ENCODE assay signal across 30 cellular contexts in the genomic region with DNA sequence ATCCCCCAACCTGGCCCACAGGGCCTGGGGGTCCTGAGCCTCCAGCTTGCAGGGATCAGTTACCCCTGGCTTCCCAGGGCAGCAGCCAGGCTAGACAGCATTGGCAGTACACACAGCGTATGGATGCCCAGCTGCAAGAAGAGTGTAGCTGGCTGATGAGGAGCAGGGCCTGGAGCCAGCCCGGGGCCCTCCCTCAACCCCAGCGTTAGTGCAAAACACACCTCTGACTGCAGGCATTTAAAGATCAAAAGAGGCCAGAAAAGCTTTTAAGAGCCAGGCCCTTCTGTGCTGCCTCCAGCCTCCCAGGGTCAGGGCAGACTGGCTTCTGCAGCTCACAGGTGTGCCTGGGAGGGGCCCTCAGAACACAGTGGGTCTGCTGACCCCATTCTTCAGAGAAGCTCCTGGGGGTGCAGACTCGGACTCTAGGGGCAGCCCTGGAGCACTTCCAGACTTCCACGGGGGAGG.
A peak's percentile ranks its signal among the peaks of the same experiment; 100 is the strongest.
DNase-seq lines count a peak whose midpoint lies in the region; ATAC-seq and TF ChIP-seq lines count a peak whose summit lies in the region.
"Had no signal": no experiment of that assay in that cellular context is flagged by ENCODE, and none has a peak within 500 bp of the region (broad histone marks: within the 10 kb centered on the region; RNA-seq: fewer than 3 reads in every experiment).

No MANE protein-coding gene starts in this region.

- no peak for ATAC-seq in stimulated activated effector memory CD8-positive, alpha-beta T cell treated with anti-CD3 and anti-CD28 coated beads, Interleukin-12 subunit alpha, Interleukin-12 subunit beta, amount 100 ng/mL, for 72 hours
- no peak for ATAC-seq in foreskin keratinocyte
- ATAC-seq: activated CD8-positive, alpha-beta memory T cell treated with anti-CD3 and anti-CD28 coated beads, Interleukin-2, amount 10 ng/mL, durations not matched to agents 7 days and 5 days; activated T-cell treated with anti-CD3 and anti-CD28 coated beads, Interleukin-2, amount 50 U/mL, for 72 hours; left colon; natural killer cell treated with Interleukin-12 subunit alpha and Interleukin-12 subunit beta and Interleukin-15 and Interleukin-18, amount 100 ng/mL, for 72 hours had no signal

- no peak overlapping the region for H3K27ac ChIP-seq in endodermal cell (ENCODE audit: low read depth, low read length)
- H3K27ac ChIP-seq in foreskin keratinocyte, result no peak overlapping the region
- H3K27ac ChIP-seq: esophagus squamous epithelium, HL-60, KMS-11, ovary, testis had no signal

- H3K27ac Mint-ChIP-seq in IgD-negative memory B cell (peak overlapping the region in 2 of 3 donors; percentile 53 to 81), endodermal cell (peak overlapping the region; percentile 44)
- peak overlapping the region; percentile 23 for H3K27ac Mint-ChIP-seq in stimulated activated effector memory CD8-positive, alpha-beta T cell treated with anti-CD3 and anti-CD28 coated beads, Interleukin-12 subunit alpha, Interleukin-12 subunit beta, amount 100 ng/mL, for 72 hours
- H3K27ac Mint-ChIP-seq: activated CD8-positive, alpha-beta memory T cell treated with anti-CD3 and anti-CD28 coated beads, Interleukin-2, amount 10 ng/mL, durations not matched to agents 7 days and 5 days; activated T-cell treated with anti-CD3 and anti-CD28 coated beads, Interleukin-2, amount 50 U/mL, for 72 hours; natural killer cell treated with Interleukin-12 subunit alpha and Interleukin-12 subunit beta and Interleukin-15 and Interleukin-18, amount 100 ng/mL, for 72 hours had no signal

- peak; percentile 1 for DNase-seq in activated CD4-positive, alpha-beta T cell treated with anti-CD3 and anti-CD28 coated beads for 48 hours
- DNase-seq in activated CD4-positive, alpha-beta T cell treated with anti-CD3 and anti-CD28 coated beads, Interleukin-2, amount 50 U/mL, for 48 hours, result no peak
- DNase-seq in endodermal cell (peak; percentile 51), GM03348 (ENCODE audit: low spot score) (no peak), AG20443 (ENCODE audit: low spot score) (no peak), foreskin keratinocyte (no peak)
- DNase-seq in stimulated activated effector memory CD8-positive, alpha-beta T cell treated with anti-CD3 and anti-CD28 coated beads, Interleukin-12 subunit alpha, Interleukin-12 subunit beta, amount 100 ng/mL, for 72 hours (ENCODE audit: low spot score in 2 of 2), result no peak
- DNase-seq: activated CD4-positive, CD25-positive, alpha-beta regulatory T cell; activated CD8-positive, alpha-beta memory T cell treated with anti-CD3 and anti-CD28 coated beads, Interleukin-2, amount 10 ng/mL, durations not matched to agents 7 days and 5 days; activated naive CD4-positive, alpha-beta T cell treated with Interleukin-2 at 50 U/mL for 16 hours; activated T-cell treated with anti-CD3 and anti-CD28 coated beads, Interleukin-2, amount 50 U/mL, for 72 hours; amniotic stem cell; CD4-positive, CD25-positive, alpha-beta regulatory T cell; esophagus squamous epithelium; foreskin melanocyte; hippocampal formation; mammary epithelial cell; MM.1S; NCI-H1417 treated with DMSO at 0.1 percent for 48 hours; NCI-H2081 treated with DMSO at 0.1 percent for 48 hours; ovary; small intestine; stimulated activated naive CD4-positive, alpha-beta T cell; testis had no signal

- H3K4me1 Mint-ChIP-seq in IgD-negative memory B cell (peaks cover 4 to 16% (median 9%) of the 10 kb centered on the region in 3 donors), endodermal cell (peaks cover 34% of the 10 kb centered on the region)
- peaks cover 18% of the 10 kb centered on the region for H3K4me1 Mint-ChIP-seq in stimulated activated effector memory CD8-positive, alpha-beta T cell treated with anti-CD3 and anti-CD28 coated beads, Interleukin-12 subunit alpha, Interleukin-12 subunit beta, amount 100 ng/mL, for 72 hours
- H3K4me1 Mint-ChIP-seq: activated CD8-positive, alpha-beta memory T cell treated with anti-CD3 and anti-CD28 coated beads, Interleukin-2, amount 10 ng/mL, durations not matched to agents 7 days and 5 days had no signal

- H3K9me3 ChIP-seq in endodermal cell (ENCODE audit: control insufficient read depth, low read length), result no peaks in the 10 kb centered on the region
- H3K9me3 ChIP-seq: esophagus squamous epithelium, ovary, testis had no signal

- no peaks in the 10 kb centered on the region for H3K27me3 ChIP-seq in endodermal cell (ENCODE audit: control insufficient read depth, insufficient read depth, low read length, poor library complexity, severe bottlenecking)
- H3K27me3 ChIP-seq in foreskin keratinocyte, result no peaks in the 10 kb centered on the region
- H3K27me3 ChIP-seq: esophagus squamous epithelium, ovary, testis had no signal

- no peak overlapping the region for H3K9ac ChIP-seq in endodermal cell (ENCODE audit: extremely low read depth, low read length, poor library complexity, severe bottlenecking)
- H3K9ac ChIP-seq: KMS-11 had no signal

- peaks cover under 1% of the 10 kb centered on the region for H3K36me3 ChIP-seq in endodermal cell (ENCODE audit: control insufficient read depth, insufficient read depth, low read length)
- H3K36me3 ChIP-seq: ovary had no signal

- H3K9me3 Mint-ChIP-seq in IgD-negative memory B cell (no peaks in the 10 kb centered on the region), endodermal cell (no peaks in the 10 kb centered on the region)
- no peaks in the 10 kb centered on the region for H3K9me3 Mint-ChIP-seq in stimulated activated effector memory CD8-positive, alpha-beta T cell treated with anti-CD3 and anti-CD28 coated beads, Interleukin-12 subunit alpha, Interleukin-12 subunit beta, amount 100 ng/mL, for 72 hours
- H3K9me3 Mint-ChIP-seq: activated T-cell treated with anti-CD3 and anti-CD28 coated beads, Interleukin-2, amount 50 U/mL, for 72 hours; brain; natural killer cell treated with Interleukin-12 subunit alpha and Interleukin-12 subunit beta and Interleukin-15 and Interleukin-18, amount 100 ng/mL, for 72 hours had no signal

- H3K27me3 Mint-ChIP-seq in IgD-negative memory B cell (no peaks in the 10 kb centered on the region), endodermal cell (ENCODE audit: insufficient read depth) (no peaks in the 10 kb centered on the region)
- H3K27me3 Mint-ChIP-seq: activated CD8-positive, alpha-beta memory T cell treated with anti-CD3 and anti-CD28 coated beads, Interleukin-2, amount 10 ng/mL, durations not matched to agents 7 days and 5 days; brain; CD4-positive, CD25-positive, alpha-beta regulatory T cell; natural killer cell treated with Interleukin-12 subunit alpha and Interleukin-12 subunit beta and Interleukin-15 and Interleukin-18, amount 100 ng/mL, for 72 hours had no signal

- TF ChIP-seq CTCF in endodermal cell (conservative IDR thresholded peaks at IDR 0.05) (no peak), foreskin keratinocyte (conservative IDR thresholded peaks at IDR 0.05) (no peak)

- H3K36me3 Mint-ChIP-seq in IgD-negative memory B cell, result peaks cover 1% of the 10 kb centered on the region
- peaks cover 12% of the 10 kb centered on the region for H3K36me3 Mint-ChIP-seq in endodermal cell (ENCODE audit: low read depth)
- H3K36me3 Mint-ChIP-seq in stimulated activated effector memory CD8-positive, alpha-beta T cell treated with anti-CD3 and anti-CD28 coated beads, Interleukin-12 subunit alpha, Interleukin-12 subunit beta, amount 100 ng/mL, for 72 hours, result no peaks in the 10 kb centered on the region
- H3K36me3 Mint-ChIP-seq: activated CD8-positive, alpha-beta memory T cell treated with anti-CD3 and anti-CD28 coated beads, Interleukin-2, amount 10 ng/mL, durations not matched to agents 7 days and 5 days; brain; natural killer cell treated with Interleukin-12 subunit alpha and Interleukin-12 subunit beta and Interleukin-15 and Interleukin-18, amount 100 ng/mL, for 72 hours had no signal

- H3K4me3 ChIP-seq in endodermal cell (ENCODE audit: low read length), result no peak overlapping the region
- H3K4me3 ChIP-seq: esophagus squamous epithelium, ovary, testis had no signal

- peaks cover 13% of the 10 kb centered on the region for H3K4me1 ChIP-seq in endodermal cell (ENCODE audit: control insufficient read depth, insufficient read depth, low read length)
- peaks cover 8% of the 10 kb centered on the region for H3K4me1 ChIP-seq in foreskin keratinocyte

- WGBS in endodermal cell (ENCODE audit: insufficient coverage in 1 of 2, insufficient read length in 1 of 2), 2 experiments, result 84 to 85% methylated on average over 4 to 5 of the region's 5 CpGs

- H3K4me3 Mint-ChIP-seq in IgD-negative memory B cell (peak overlapping the region in 1 of 4 donors; percentile 23), endodermal cell (no peak overlapping the region)
- H3K4me3 Mint-ChIP-seq in stimulated activated effector memory CD8-positive, alpha-beta T cell treated with anti-CD3 and anti-CD28 coated beads, Interleukin-12 subunit alpha, Interleukin-12 subunit beta, amount 100 ng/mL, for 72 hours, result no peak overlapping the region
- H3K4me3 Mint-ChIP-seq: activated CD8-positive, alpha-beta memory T cell treated with anti-CD3 and anti-CD28 coated beads, Interleukin-2, amount 10 ng/mL, durations not matched to agents 7 days and 5 days; activated T-cell treated with anti-CD3 and anti-CD28 coated beads, Interleukin-2, amount 50 U/mL, for 72 hours; brain; CD4-positive, CD25-positive, alpha-beta regulatory T cell; natural killer cell treated with Interleukin-12 subunit alpha and Interleukin-12 subunit beta and Interleukin-15 and Interleukin-18, amount 100 ng/mL, for 72 hours had no signal

Comparison
In these comparisons a context has a peak if more than half of its experiments do, and no peak if none do; other contexts are left out.
1. DNase-seq: peak in activated CD4-positive, alpha-beta T cell treated with anti-CD3 and anti-CD28 coated beads for 48 hours (single experiment) and endodermal cell (single experiment); none in activated CD4-positive, alpha-beta T cell treated with anti-CD3 and anti-CD28 coated beads, Interleukin-2, amount 50 U/mL, for 48 hours (0 of 2), stimulated activated effector memory CD8-positive, alpha-beta T cell treated with anti-CD3 and anti-CD28 coated beads, Interleukin-12 subunit alpha, Interleukin-12 subunit beta, amount 100 ng/mL, for 72 hours (0 of 2), GM03348 (single experiment), AG20443 (single experiment) and foreskin keratinocyte (0 of 2).
2. Peak in every context shown above with its lines, with median percentiles within 50 percentile points of each other: H3K27ac Mint-ChIP-seq.